ENCODE assay signal across 8 cellular contexts in genomic region chr19:9793051-9793591, GRCh38. TPM values are rescaled to one million over a fixed set of nuclear protein-coding genes. Genes with fewer than 3 reads are reported as not detected.
DNase-seq lines count a peak whose midpoint lies in the region; ATAC-seq and TF ChIP-seq lines count a peak whose summit lies in the region.

No MANE protein-coding gene starts in this region.

- H3K79me2 ChIP-seq in OCI-LY7 (ENCODE audit: insufficient read depth, low read depth, low read length) (no peaks in the 10 kb centered on the region), trophoblast cell (ENCODE audit: control insufficient read depth, insufficient read depth, low read length, poor library complexity) (peaks cover 2% of the 10 kb centered on the region)

- CTCF ChIA-PET in OCI-LY7 (lab: Charles Lee; ENCODE audit: unreplicated experiment), result no interaction called here

- WGBS in trophoblast cell (ENCODE audit: extremely low coverage, insufficient coverage, insufficient read length), result no CpG with 5 or more reads among the region's 38 CpGs
- WGBS in transverse colon (ENCODE audit: low coverage in 1 of 2), 2 donors, result 26 to 50% methylated on average over 8 to 36 of the region's 38 CpGs

- TF ChIP-seq EP300 in transverse colon (IDR thresholded peaks at IDR 0.05; ENCODE audit: low read depth), result no peak

- in situ Hi-C loops in transverse colon (cut with MboI; ENCODE audit: low pct_ligation_motif_present in 1 of 4, low pct_unique_long_range_greater_than_20kb in 1 of 4, low sequenced_read_pairs in 3 of 4), result loop anchor here (5.0 to 25.0 kb wide), 5 partner anchors 168 to 656 kb away; partner anchors contain the start of genes ZNF559 (in 3 of the 4), ZNF561 (in 3 of the 4), ZNF699 (in 3 of the 4) and OR7G3 (in 2 of the 4)

- peak overlapping the region; percentile 19 for H2BK5ac ChIP-seq in trophoblast cell (ENCODE audit: low read depth, low read length, poor library complexity)

- H3K79me1 ChIP-seq in trophoblast cell (ENCODE audit: low read length), result peaks cover 6% of the 10 kb centered on the region

- H2AFZ ChIP-seq in OCI-LY7 (ENCODE audit: low read length), result peak overlapping the region; percentile 69
- peak overlapping the region; percentile 74 for H2AFZ ChIP-seq in trophoblast cell (ENCODE audit: insufficient read depth, low read length, poor library complexity)

- no peak for TF ChIP-seq POLR2A in transverse colon (IDR thresholded peaks at IDR 0.05)

- H4K12ac ChIP-seq in trophoblast cell (ENCODE audit: low read depth, low read length), result peak overlapping the region; percentile 6

- H3K27me3 ChIP-seq in trophoblast cell (ENCODE audit: insufficient read depth, low read length) (no peaks in the 10 kb centered on the region), transverse colon (no peaks in the 10 kb centered on the region)

- H3K18ac ChIP-seq in trophoblast cell (ENCODE audit: low read length), result no peak overlapping the region

- ATAC-seq in GM18511 (IDR thresholded peaks at IDR 0.05; ENCODE audit: unreplicated experiment) (peak; percentile 16), Right ventricle myocardium inferior (peak; percentile 17)

- H3K4me2 ChIP-seq in OCI-LY7 (ENCODE audit: low read length) (peak overlapping the region; percentile 58), trophoblast cell (ENCODE audit: low read length) (peak overlapping the region; percentile 59)

- no peak overlapping the region for H3K23ac ChIP-seq in trophoblast cell (ENCODE audit: low read length)

- H3K4ac ChIP-seq in trophoblast cell (ENCODE audit: low read depth, low read length), result peak overlapping the region; percentile 4

- H2BK12ac ChIP-seq in trophoblast cell (ENCODE audit: low read length), result no peak overlapping the region

- H3K36me3 ChIP-seq in OCI-LY7 (ENCODE audit: insufficient read depth, low read length) (no peaks in the 10 kb centered on the region), trophoblast cell (ENCODE audit: control insufficient read depth in 1 of 2, insufficient read depth in 2 of 2, low read length in 2 of 2) (no peaks in the 10 kb centered on the region), transverse colon (no peaks in the 10 kb centered on the region)

- DNase-seq in OCI-LY7 (ENCODE audit: low spot score) (peak; percentile 54), Right ventricle myocardium inferior (ENCODE audit: missing footprints) (peak; percentile 81), trophoblast cell (peak; percentile 43 to 64), transverse colon (peak; percentile 66), H4 (ENCODE audit: low spot score) (no peak), NCI-H69 (lab: John Stamatoyannopoulos, UW) (no peak)
- peak; percentile 71 for DNase-seq in activated naive CD4-positive, alpha-beta T cell treated with anti-CD3 and anti-CD28 coated beads, Interleukin-2, amount 50 U/mL, for 16 hours

- BruUV-seq in OCI-LY7 (replicated peaks; lab: Mats Ljungman, UMichigan), result TSS peak; percentile 66

- POLR2A ChIA-PET in OCI-LY7 (lab: Charles Lee), result no interaction called here

- H4K91ac ChIP-seq in trophoblast cell (ENCODE audit: low read depth, low read length), result peak overlapping the region; percentile 67

- peak overlapping the region; percentile 50 for H4K8ac ChIP-seq in trophoblast cell (ENCODE audit: low read depth, low read length)

- peak overlapping the region; percentile 1 for H2AK5ac ChIP-seq in trophoblast cell (ENCODE audit: low read length)

- H3K9me2 ChIP-seq in OCI-LY7 (ENCODE audit: insufficient read depth, low read length), result no peaks in the 10 kb centered on the region

- H3K9ac ChIP-seq in trophoblast cell (ENCODE audit: low read length), result peak overlapping the region; percentile 2

- no peak for TF ChIP-seq CTCF in OCI-LY7 (conservative IDR thresholded peaks at IDR 0.05; ENCODE audit: low read length)
- TF ChIP-seq CTCF in transverse colon (IDR thresholded peaks at IDR 0.05), result no peak

- intact Hi-C loops in OCI-LY7 (cut with micrococcal nuclease; ENCODE audit: unreplicated experiment) (loop anchor here (10.0 kb wide), 2 partner anchors 358 to 478 kb away; partner anchors contain the start of gene ZNF266), Right ventricle myocardium inferior (cut with DNase I) (loop anchor here (5.0 to 10.0 kb wide), 4 partner anchors 358 to 958 kb away; partner anchors contain the start of genes MBD3L1, ZNF266, ZNF317 and ZNF558), transverse colon (cut with DNase I; ENCODE audit: low total_unique reads) (loop anchor here (10.0 kb wide), 2 partner anchors 478 to 578 kb away; partner anchors contain the start of gene OR7D4)

- H3K9me3 ChIP-seq in OCI-LY7 (ENCODE audit: low read length) (no peaks in the 10 kb centered on the region), trophoblast cell (ENCODE audit: insufficient read depth, low read depth, low read length) (no peaks in the 10 kb centered on the region), transverse colon (no peaks in the 10 kb centered on the region)

- H4K20me1 ChIP-seq in OCI-LY7 (ENCODE audit: insufficient read depth, low read length), result no peaks in the 10 kb centered on the region

- H3K14ac ChIP-seq in trophoblast cell (ENCODE audit: low read length), result peak overlapping the region; percentile 20

- H3K27ac ChIP-seq in OCI-LY7 (ENCODE audit: low read depth, low read length, poor library complexity, severe bottlenecking) (peak overlapping the region; percentile 50), trophoblast cell (ENCODE audit: low read depth, low read length) (peak overlapping the region; percentile 6), transverse colon (peak overlapping the region; percentile 90 to 94 (median 92))

- H3K4me1 ChIP-seq in OCI-LY7 (ENCODE audit: insufficient read depth, low read length, poor library complexity, severe bottlenecking) (peaks cover 15% of the 10 kb centered on the region), trophoblast cell (ENCODE audit: control insufficient read depth in 1 of 2, insufficient read depth in 2 of 2, low read length in 2 of 2) (peaks cover 3 to 4% of the 10 kb centered on the region in 2 experiments), transverse colon (peaks cover 0 to 22% (median 11%) of the 10 kb centered on the region in 4 donors)

- H3K4me3 ChIP-seq in OCI-LY7 (ENCODE audit: low read depth, low read length, poor library complexity, severe bottlenecking) (peak overlapping the region; percentile 71), trophoblast cell (ENCODE audit: low read depth, low read length) (peak overlapping the region; percentile 70), transverse colon (peak overlapping the region; percentile 25 to 73 (median 62))

- H2BK120ac ChIP-seq in trophoblast cell (ENCODE audit: insufficient read depth, low read length, poor library complexity), result peak overlapping the region; percentile 27

RNA-seq across cellular contexts. Expression of gene ZNF846, which starts 24.6 kb away (rescaled TPM):
- total RNA-seq in OCI-LY7 (2014; rRNA removed; shearing (Covaris generic)), result 10.6 and 11.7 TPM in 2 replicates
- total RNA-seq in OCI-LY7 (2022) (10.9 and 16.6 TPM in 2 replicates), Right ventricle myocardium inferior (9.3 TPM), transverse colon (10 to 100 TPM in 3 of 4 donors, 1 to 10 TPM in 1; 10.0 to 18.1 (median 14.2) TPM)
- 6.0 and 6.3 TPM in 2 replicates for polyA plus RNA-seq in trophoblast cell (2013)
- total RNA-seq in H4 (2014; rRNA removed; shearing (Covaris generic)), result 3.4 and 4.0 TPM in 2 replicates

RNA-seq across cellular contexts. Expression of gene FBXL12, which starts 25.8 kb away (rescaled TPM):
- total RNA-seq in OCI-LY7 (2014; rRNA removed; shearing (Covaris generic)), result 22.3 and 38.7 TPM in 2 replicates
- total RNA-seq in OCI-LY7 (2022), result 40.6 and 44.4 TPM in 2 replicates
- total RNA-seq in Right ventricle myocardium inferior, result 10.4 TPM
- 30.8 and 31.5 TPM in 2 replicates for polyA plus RNA-seq in trophoblast cell (2013)
- total RNA-seq in transverse colon, result 100 to 1,000 TPM in 2 of 4 donors, 10 to 100 TPM in 2; 32.9 to 184 (median 83.1) TPM
- total RNA-seq in H4 (2014; rRNA removed; shearing (Covaris generic)), result 8.8 and 12.7 TPM in 2 replicates

RNA-seq across cellular contexts. Expression of gene UBL5, which starts 34.6 kb away (rescaled TPM):
- total RNA-seq in OCI-LY7 (2014; rRNA removed; shearing (Covaris generic)), result 162 and 249 TPM in 2 replicates
- total RNA-seq in OCI-LY7 (2022) (271 and 323 TPM in 2 replicates), Right ventricle myocardium inferior (581 TPM), transverse colon (100 to 1,000 TPM in 3 of 4 donors, 10 to 100 TPM in 1; 61.0 to 563 (median 249) TPM)
- polyA plus RNA-seq in trophoblast cell (2013), result 314 and 343 TPM in 2 replicates
- total RNA-seq in H4 (2014; rRNA removed; shearing (Covaris generic)), result 598 and 736 TPM in 2 replicates

RNA-seq across cellular contexts. Expression of gene PIN1, which starts 42.0 kb away (rescaled TPM):
- total RNA-seq in OCI-LY7 (2014; rRNA removed; shearing (Covaris generic)), result 131 and 137 TPM in 2 replicates
- 86.4 and 86.9 TPM in 2 replicates for total RNA-seq in OCI-LY7 (2022)
- total RNA-seq in Right ventricle myocardium inferior, result 89.2 TPM
- polyA plus RNA-seq in trophoblast cell (2013), result 45.0 and 50.2 TPM in 2 replicates
- 10 to 100 TPM; 22.9 to 82.5 (median 43.7) TPM for total RNA-seq in transverse colon
- total RNA-seq in H4 (2014; rRNA removed; shearing (Covaris generic)), result 73.2 and 94.3 TPM in 2 replicates

Comparison
In these comparisons a context has a peak if more than half of its experiments do, and no peak if none do; other contexts are left out.
1. DNase-seq: peak in OCI-LY7 (single experiment), activated naive CD4-positive, alpha-beta T cell treated with anti-CD3 and anti-CD28 coated beads, Interleukin-2, amount 50 U/mL, for 16 hours (single experiment), Right ventricle myocardium inferior (single experiment), trophoblast cell (2 of 2) and transverse colon (single experiment); none in H4 (single experiment) and NCI-H69 (single experiment).
2. H3K27ac ChIP-seq: peak in every context shown above with its lines; median percentile 92 in transverse colon; 50 in OCI-LY7; 6 in trophoblast cell.
3. Peak in every context shown above with its lines, with median percentiles within 50 percentile points of each other: H3K4me3 ChIP-seq.